In the genomic region with DNA sequence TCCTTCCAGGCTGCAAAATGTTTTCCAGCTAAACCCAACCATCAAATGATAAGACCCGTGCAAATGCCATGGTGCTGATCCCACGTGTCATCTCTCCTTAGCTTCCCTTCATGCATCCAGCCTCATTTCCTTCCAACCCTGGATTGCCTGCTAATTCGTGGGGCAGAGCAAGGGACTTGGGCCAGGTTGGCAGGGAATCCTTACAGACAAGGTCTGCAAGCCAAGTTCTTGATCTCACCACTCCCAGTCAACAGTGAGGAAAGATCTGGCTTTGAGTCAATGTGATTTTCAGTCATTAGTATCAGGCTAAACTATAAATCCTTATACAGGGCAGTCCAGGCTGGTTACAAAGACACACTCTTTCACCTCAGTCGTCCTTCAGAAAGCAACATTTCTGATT, we compare ENCODE assay signal across 15 cellular contexts.
DNase-seq lines count a peak whose midpoint lies in the region; ATAC-seq, FAIRE-seq and TF ChIP-seq lines count a peak whose summit lies in the region.
"Had no signal": no experiment of that assay in that cellular context is flagged by ENCODE, and none has a peak within 500 bp of the region (broad histone marks: within the 10 kb centered on the region; RNA-seq: fewer than 3 reads in every experiment).

No MANE protein-coding gene starts in this region.

- H3K9me3 ChIP-seq in pancreas = no peaks in the 10 kb centered on the region
- H3K9me3 ChIP-seq: A549, HAP-1 had no signal

- no peaks in the 10 kb centered on the region for H3K27me3 ChIP-seq in pancreas

- H3K4me3 ChIP-seq in AG10803 (ENCODE audit: low read length) (no peak overlapping the region), coronary artery (no peak overlapping the region), pancreas (no peak overlapping the region)
- H3K4me3 ChIP-seq: A549, GM12878, HAP-1 had no signal

- WGBS in pancreas, 2 donors = 26 to 32% methylated on average over 4 of the region's 4 CpGs

- DNase-seq in AG10803 (ENCODE audit: low read depth) = peak; percentile 13
- DNase-seq in G401 (ENCODE audit: low spot score) = peak; percentile 5
- DNase-seq in coronary artery (ENCODE audit: low spot score) = peak; percentile 43
- DNase-seq in pancreas = peak in 4 of 6 donors; percentile 31 to 61 (median 50)
- DNase-seq in NCI-H1694 treated with DMSO at 0.1 percent for 48 hours (lab: John Stamatoyannopoulos, UW) = no peak
- DNase-seq: CD8-positive, alpha-beta T cell; COR-L47 had no signal

- ATAC-seq in pancreas (peak; percentile 76 to 89 (median 82)), GM19035 (IDR thresholded peaks at IDR 0.05; ENCODE audit: unreplicated experiment) (no peak), GM18858 (IDR thresholded peaks at IDR 0.05; ENCODE audit: unreplicated experiment) (no peak)
- ATAC-seq: A549; CD8-positive, alpha-beta T cell; GM12878 had no signal

- no peaks in the 10 kb centered on the region for H3K4me1 ChIP-seq in pancreas
- H3K4me1 ChIP-seq: A549, HAP-1 had no signal

- in situ Hi-C loops in G401 (cut with HindIII; ENCODE audit: low sequenced_read_pairs) = no loop called here

- FAIRE-seq in pancreas (lab: Jason Lieb, UNC) = no peak
- FAIRE-seq: A549, GM12878, GM18507, H1 had no signal

- intact Hi-C loops in pancreas (cut with DNase I) = no loop called here

- TF ChIP-seq CTCF in AG10803 (conservative IDR thresholded peaks at IDR 0.05; ENCODE audit: low read length) (no peak), coronary artery (IDR thresholded peaks at IDR 0.05) (no peak), pancreas (IDR thresholded peaks at IDR 0.05) (no peak)

- H3K27ac ChIP-seq in coronary artery (no peak overlapping the region), pancreas (no peak overlapping the region)
- H3K27ac ChIP-seq: A549, HL-60 had no signal

- H3K36me3 ChIP-seq in pancreas = no peaks in the 10 kb centered on the region
- H3K36me3 ChIP-seq: HAP-1 had no signal

Comparison
In these comparisons a context has a peak if more than half of its experiments do, and no peak if none do; other contexts are left out.
1. ATAC-seq: peak in pancreas (4 of 4); none in GM19035 (single experiment) and GM18858 (single experiment).